Comparison of ENCODE assay signal across 8 cellular contexts in genomic region chr6:170289108-170289931, GRCh38. TPM values are rescaled to one million over a fixed set of nuclear protein-coding genes. Genes with fewer than 3 reads are reported as not detected.
DNase-seq lines count a peak whose midpoint lies in the region; ATAC-seq and TF ChIP-seq lines count a peak whose summit lies in the region.

No MANE protein-coding gene starts in this region.

- H3K27ac ChIP-seq in heart right ventricle (peak overlapping the region; percentile 66 to 91 (median 85)), vagina (peak overlapping the region; percentile 81)

- intact Hi-C loops in heart right ventricle (cut with DNase I) (loop anchor here in 2 of 10 donors (5.0 kb wide), 3 partner anchors 122 to 322 kb away; no protein-coding TSS in a partner anchor), Right ventricle myocardium superior (cut with DNase I) (loop anchor here (5.0 to 10.0 kb wide), 2 partner anchors 155 to 242 kb away; no protein-coding TSS in a partner anchor), MCF 10A (cut with micrococcal nuclease) (no loop called here), vagina (cut with DNase I) (no loop called here)

- H3K27me3 ChIP-seq in heart right ventricle (peaks cover 0 to 93% (median 12%) of the 10 kb centered on the region in 7 donors), vagina (no peaks in the 10 kb centered on the region)

- no peak for TF ChIP-seq CTCF in heart right ventricle (IDR thresholded peaks at IDR 0.05)
- no peak for TF ChIP-seq CTCF in MCF 10A (IDR thresholded peaks at IDR 0.05; ENCODE audit: unreplicated experiment)
- TF ChIP-seq CTCF in mesothelial cell of epicardium (IDR thresholded peaks at IDR 0.05; ENCODE audit: unreplicated experiment): no peak
- TF ChIP-seq CTCF in vagina (IDR thresholded peaks at IDR 0.05): no peak

- CTCF ChIA-PET in MCF 10A (lab: Yijun Ruan, JAX): interaction anchor here (0.6 to 6.5 kb wide), 2 partner anchors 442 to 457 kb away, joined by 3 to 65 read pairs; no protein-coding TSS in a partner anchor

- H3K27me3 Mint-ChIP-seq in MCF 10A (ENCODE audit: insufficient read depth, unreplicated experiment): peaks cover 61% of the 10 kb centered on the region
- H3K27me3 Mint-ChIP-seq in mesothelial cell of epicardium (ENCODE audit: low read depth): peaks cover 82% of the 10 kb centered on the region

- POLR2A ChIA-PET in MCF 10A (lab: Yijun Ruan, JAX): interaction anchor here (1.0 to 1.1 kb wide), 2 partner anchors 19 to 38 kb away, joined by 4 read pairs; no protein-coding TSS in a partner anchor

- no peak for TF ChIP-seq POLR2A in vagina (IDR thresholded peaks at IDR 0.05)

- H3K9me3 ChIP-seq in heart right ventricle: no peaks in the 10 kb centered on the region
- H3K9me3 ChIP-seq in vagina: no peaks in the 10 kb centered on the region

- no TSS peak for BruUV-seq in MCF 10A (replicated peaks; lab: Mats Ljungman, UMichigan)

- H3K4me3 ChIP-seq in heart right ventricle: peak overlapping the region; percentile 69 to 90 (median 80)
- H3K4me3 ChIP-seq in vagina: peak overlapping the region; percentile 64 to 74

- peaks cover 0 to 24% (median 4%) of the 10 kb centered on the region in 9 donors for H3K36me3 ChIP-seq in heart right ventricle
- H3K36me3 ChIP-seq in vagina: peaks cover 0 to 10% of the 10 kb centered on the region in 2 donors

- H3K9me3 Mint-ChIP-seq in MCF 10A (ENCODE audit: unreplicated experiment) (no peaks in the 10 kb centered on the region), mesothelial cell of epicardium (no peaks in the 10 kb centered on the region)

- H3K4me1 ChIP-seq in heart right ventricle (peaks cover 13 to 73% (median 63%) of the 10 kb centered on the region in 9 donors), vagina (peaks cover 61% of the 10 kb centered on the region)

- ATAC-seq in heart right ventricle (no peak), Right ventricle myocardium superior (ENCODE audit: poor library complexity) (no peak), GM21526 (IDR thresholded peaks at IDR 0.05; ENCODE audit: low FRiP score, unreplicated experiment) (no peak), GM21360 (IDR thresholded peaks at IDR 0.05; ENCODE audit: unreplicated experiment) (no peak)

- peak overlapping the region; percentile 85 for H3K4me3 Mint-ChIP-seq in MCF 10A (ENCODE audit: unreplicated experiment)
- H3K4me3 Mint-ChIP-seq in mesothelial cell of epicardium: peak overlapping the region; percentile 63

- H3K36me3 Mint-ChIP-seq in MCF 10A (ENCODE audit: insufficient read depth, unreplicated experiment): peaks cover 5% of the 10 kb centered on the region
- no peaks in the 10 kb centered on the region for H3K36me3 Mint-ChIP-seq in mesothelial cell of epicardium

- 5 to 6% methylated on average over 86 to 96 of the region's 96 CpGs for WGBS in heart right ventricle, 2 donors

- H3K27ac Mint-ChIP-seq in MCF 10A (ENCODE audit: low read depth, unreplicated experiment) (no peak overlapping the region), mesothelial cell of epicardium (no peak overlapping the region)

- DNase-seq in heart right ventricle: peak in 1 of 2 donors; percentile 32
- no peak for DNase-seq in Right ventricle myocardium superior
- DNase-seq in MCF 10A (ENCODE audit: unreplicated experiment): no peak
- no peak for DNase-seq in mesothelial cell of epicardium (ENCODE audit: low spot score in 2 of 2, unreplicated experiment in 2 of 2)
- peak in 1 of 2 donors; percentile 79 for DNase-seq in vagina (ENCODE audit: extremely low spot score in 2 of 2)
- no peak for DNase-seq in nucleus accumbens (lab: John Stamatoyannopoulos, UW)

- H3K4me1 Mint-ChIP-seq in MCF 10A (ENCODE audit: insufficient read depth, unreplicated experiment) (peaks cover 14% of the 10 kb centered on the region), mesothelial cell of epicardium (peaks cover 40% of the 10 kb centered on the region)

RNA-seq across cellular contexts. Expression of gene DLL1, which starts 1.6 kb away (rescaled TPM):
- total RNA-seq in heart right ventricle (10 to 100 TPM in 4 of 10 donors, 1 to 10 TPM in 6; 5.4 to 22.0 (median 8.7) TPM), Right ventricle myocardium superior (18.6 TPM), MCF 10A (2022) (0.96 and 1.4 TPM in 2 replicates), mesothelial cell of epicardium (2.6 to 4.8 TPM (median 3.6 TPM) in 3 replicates), vagina (43.5 TPM)
- 10 to 100 TPM in 1 of 2 donors, 1 to 10 TPM in 1; 2.6 to 27.2 TPM for polyA plus RNA-seq in heart right ventricle

RNA-seq across cellular contexts. Expression of gene FAM120B, which starts 17.2 kb away (rescaled TPM):
- 10 to 100 TPM; 16.0 to 31.0 (median 25.4) TPM for total RNA-seq in heart right ventricle
- polyA plus RNA-seq in heart right ventricle: 1 to 10 TPM; 7.7 to 9.9 TPM
- total RNA-seq in Right ventricle myocardium superior: 16.5 TPM
- 23.4 and 29.3 TPM in 2 replicates for total RNA-seq in MCF 10A (2022)
- 43.3 to 44.6 TPM (median 44.1 TPM) in 3 replicates for total RNA-seq in mesothelial cell of epicardium
- total RNA-seq in vagina: 34.6 TPM
